In the genomic region with DNA sequence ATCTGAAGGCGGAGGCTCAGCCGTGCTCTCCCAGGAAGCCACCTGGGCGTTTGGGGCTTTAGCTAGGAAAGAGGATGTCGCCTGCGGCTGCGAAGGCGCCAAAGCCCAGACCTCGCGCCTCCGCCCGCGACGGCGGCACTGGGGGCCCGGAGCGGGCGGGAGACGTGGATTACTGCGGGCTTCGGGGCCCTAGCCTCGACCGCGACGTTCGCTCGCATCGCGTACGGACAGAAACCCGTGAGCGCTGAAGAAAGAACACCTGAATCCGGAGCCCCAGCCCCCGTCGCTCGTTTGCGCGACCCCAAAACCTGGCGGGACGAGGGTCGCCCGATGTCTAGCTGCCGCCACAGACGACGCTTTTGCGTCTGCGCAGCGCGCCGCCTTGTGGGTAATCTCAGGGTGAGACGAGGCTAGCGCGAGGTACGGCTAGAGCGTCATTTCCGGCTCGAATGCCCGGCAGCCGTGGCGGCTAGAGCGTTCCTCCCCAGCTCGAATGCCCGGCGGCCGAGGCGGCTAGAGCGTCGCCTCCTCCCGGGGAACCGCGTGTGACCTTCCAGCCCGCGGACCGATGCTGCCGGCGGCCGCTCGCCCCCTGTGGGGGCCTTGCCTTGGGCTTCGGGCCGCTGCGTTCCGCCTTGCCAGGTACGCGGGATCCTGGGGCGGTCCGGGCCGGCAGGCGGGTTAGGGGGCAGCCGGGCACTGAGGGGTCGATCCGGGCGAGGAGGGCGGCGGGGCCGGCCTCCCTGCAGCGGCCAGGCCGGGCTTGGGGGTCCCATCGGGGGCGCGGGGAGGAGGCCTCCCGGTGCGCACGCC, we compare ENCODE assay signal across 1 cellular context.
TF ChIP-seq lines count a peak whose summit lies in the region.

A gene (plus strand): TSS at position 434 of the 813 bp plus-strand sequence. CDS start 135 bp downstream, at position 569.

TF ChIP-seq in HEK293, 187 proteins besides CTCF, POLR2A, EP300 and RAD21 (continued from another document and continues in another):
- TF ChIP-seq, protein P1, sequence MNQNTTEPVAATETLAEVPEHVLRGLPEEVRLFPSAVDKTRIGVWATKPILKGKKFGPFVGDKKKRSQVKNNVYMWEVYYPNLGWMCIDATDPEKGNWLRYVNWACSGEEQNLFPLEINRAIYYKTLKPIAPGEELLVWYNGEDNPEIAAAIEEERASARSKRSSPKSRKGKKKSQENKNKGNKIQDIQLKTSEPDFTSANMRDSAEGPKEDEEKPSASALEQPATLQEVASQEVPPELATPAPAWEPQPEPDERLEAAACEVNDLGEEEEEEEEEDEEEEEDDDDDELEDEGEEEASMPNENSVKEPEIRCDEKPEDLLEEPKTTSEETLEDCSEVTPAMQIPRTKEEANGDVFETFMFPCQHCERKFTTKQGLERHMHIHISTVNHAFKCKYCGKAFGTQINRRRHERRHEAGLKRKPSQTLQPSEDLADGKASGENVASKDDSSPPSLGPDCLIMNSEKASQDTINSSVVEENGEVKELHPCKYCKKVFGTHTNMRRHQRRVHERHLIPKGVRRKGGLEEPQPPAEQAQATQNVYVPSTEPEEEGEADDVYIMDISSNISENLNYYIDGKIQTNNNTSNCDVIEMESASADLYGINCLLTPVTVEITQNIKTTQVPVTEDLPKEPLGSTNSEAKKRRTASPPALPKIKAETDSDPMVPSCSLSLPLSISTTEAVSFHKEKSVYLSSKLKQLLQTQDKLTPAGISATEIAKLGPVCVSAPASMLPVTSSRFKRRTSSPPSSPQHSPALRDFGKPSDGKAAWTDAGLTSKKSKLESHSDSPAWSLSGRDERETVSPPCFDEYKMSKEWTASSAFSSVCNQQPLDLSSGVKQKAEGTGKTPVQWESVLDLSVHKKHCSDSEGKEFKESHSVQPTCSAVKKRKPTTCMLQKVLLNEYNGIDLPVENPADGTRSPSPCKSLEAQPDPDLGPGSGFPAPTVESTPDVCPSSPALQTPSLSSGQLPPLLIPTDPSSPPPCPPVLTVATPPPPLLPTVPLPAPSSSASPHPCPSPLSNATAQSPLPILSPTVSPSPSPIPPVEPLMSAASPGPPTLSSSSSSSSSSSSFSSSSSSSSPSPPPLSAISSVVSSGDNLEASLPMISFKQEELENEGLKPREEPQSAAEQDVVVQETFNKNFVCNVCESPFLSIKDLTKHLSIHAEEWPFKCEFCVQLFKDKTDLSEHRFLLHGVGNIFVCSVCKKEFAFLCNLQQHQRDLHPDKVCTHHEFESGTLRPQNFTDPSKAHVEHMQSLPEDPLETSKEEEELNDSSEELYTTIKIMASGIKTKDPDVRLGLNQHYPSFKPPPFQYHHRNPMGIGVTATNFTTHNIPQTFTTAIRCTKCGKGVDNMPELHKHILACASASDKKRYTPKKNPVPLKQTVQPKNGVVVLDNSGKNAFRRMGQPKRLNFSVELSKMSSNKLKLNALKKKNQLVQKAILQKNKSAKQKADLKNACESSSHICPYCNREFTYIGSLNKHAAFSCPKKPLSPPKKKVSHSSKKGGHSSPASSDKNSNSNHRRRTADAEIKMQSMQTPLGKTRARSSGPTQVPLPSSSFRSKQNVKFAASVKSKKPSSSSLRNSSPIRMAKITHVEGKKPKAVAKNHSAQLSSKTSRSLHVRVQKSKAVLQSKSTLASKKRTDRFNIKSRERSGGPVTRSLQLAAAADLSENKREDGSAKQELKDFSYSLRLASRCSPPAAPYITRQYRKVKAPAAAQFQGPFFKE (tag by site-specific recombination; IDR thresholded peaks at IDR 0.05; ENCODE audit: borderline replicate concordance), result no peak
- TF ChIP-seq ZNF501 (tag by site-specific recombination; IDR thresholded peaks at IDR 0.05) (no peak), ZEB2 (tag by site-specific recombination; IDR thresholded peaks at IDR 0.05) (peak; percentile 83), ZNF132 (tag by site-specific recombination; IDR thresholded peaks at IDR 0.05; ENCODE audit: borderline replicate concordance) (no peak), FEZF1 (tag by site-specific recombination; IDR thresholded peaks at IDR 0.05) (no peak), SP7 (tag by site-specific recombination; IDR thresholded peaks at IDR 0.05) (peak; percentile 85), ZFP41 (tag by site-specific recombination; IDR thresholded peaks at IDR 0.05; ENCODE audit: borderline replicate concordance) (no peak), ZBTB20 (tag by site-specific recombination; IDR thresholded peaks at IDR 0.05) (peak; percentile 45; the same call in 1 of the 2 replicates), PRDM1 (tag by site-specific recombination; IDR thresholded peaks at IDR 0.05) (no peak), ZNF561 (tag by site-specific recombination; IDR thresholded peaks at IDR 0.05; ENCODE audit: borderline replicate concordance) (peak; percentile 41; the same call in 1 of the 2 replicates), ZBTB8A (tag by site-specific recombination; IDR thresholded peaks at IDR 0.05) (peak; percentile 53), ZNF311 (tag by site-specific recombination; IDR thresholded peaks at IDR 0.05; ENCODE audit: borderline replicate concordance) (no peak), OSR2 (tag by site-specific recombination; IDR thresholded peaks at IDR 0.05) (no peak), ZNF211 (tag by site-specific recombination; IDR thresholded peaks at IDR 0.05; ENCODE audit: low read depth) (no peak), ZNF335 (tag by site-specific recombination; conservative IDR thresholded peaks at IDR 0.05) (peak; percentile 94), ZNF701 (tag by site-specific recombination; IDR thresholded peaks at IDR 0.05) (no peak), ZNF544 (tag by site-specific recombination; IDR thresholded peaks at IDR 0.05) (no peak), ZNF621 (tag by site-specific recombination; IDR thresholded peaks at IDR 0.05) (no peak), ZNF571 (tag by site-specific recombination; IDR thresholded peaks at IDR 0.05) (no peak), ZNF350 (tag by site-specific recombination; IDR thresholded peaks at IDR 0.05) (no peak), ZNF223 (tag by site-specific recombination; IDR thresholded peaks at IDR 0.05) (no peak), ZNF184 (tag by site-specific recombination; IDR thresholded peaks at IDR 0.05) (no peak), ZNF157 (tag by site-specific recombination; IDR thresholded peaks at IDR 0.05) (no peak), ZNF239 (tag by site-specific recombination; IDR thresholded peaks at IDR 0.05) (no peak), ZNF473 (tag by site-specific recombination; IDR thresholded peaks at IDR 0.05) (no peak), ZBTB17 (tag by site-specific recombination; IDR thresholded peaks at IDR 0.05) (peak; percentile 65; the same call in 1 of the 2 replicates), ZNF2 (tag by site-specific recombination; IDR thresholded peaks at IDR 0.05) (no peak; the same call in 1 of the 2 replicates), ZIC2 (tag by site-specific recombination; IDR thresholded peaks at IDR 0.05) (peak; percentile 73), HOXC10 (CRISPR knock-in tag; IDR thresholded peaks at IDR 0.05) (no peak), ZNF707 (tag by site-specific recombination; IDR thresholded peaks at IDR 0.05) (no peak), ZNF23 (tag by site-specific recombination; IDR thresholded peaks at IDR 0.05; ENCODE audit: borderline replicate concordance) (no peak), ZNF843 (tag by site-specific recombination; IDR thresholded peaks at IDR 0.05) (peak; percentile 43; the same call in 1 of the 2 replicates), YY1 (tag by site-specific recombination; IDR thresholded peaks at IDR 0.05) (0 out of 2 replicates have a peak, but pooled peaks have one; percentile 50)
- TF ChIP-seq, protein P2, sequence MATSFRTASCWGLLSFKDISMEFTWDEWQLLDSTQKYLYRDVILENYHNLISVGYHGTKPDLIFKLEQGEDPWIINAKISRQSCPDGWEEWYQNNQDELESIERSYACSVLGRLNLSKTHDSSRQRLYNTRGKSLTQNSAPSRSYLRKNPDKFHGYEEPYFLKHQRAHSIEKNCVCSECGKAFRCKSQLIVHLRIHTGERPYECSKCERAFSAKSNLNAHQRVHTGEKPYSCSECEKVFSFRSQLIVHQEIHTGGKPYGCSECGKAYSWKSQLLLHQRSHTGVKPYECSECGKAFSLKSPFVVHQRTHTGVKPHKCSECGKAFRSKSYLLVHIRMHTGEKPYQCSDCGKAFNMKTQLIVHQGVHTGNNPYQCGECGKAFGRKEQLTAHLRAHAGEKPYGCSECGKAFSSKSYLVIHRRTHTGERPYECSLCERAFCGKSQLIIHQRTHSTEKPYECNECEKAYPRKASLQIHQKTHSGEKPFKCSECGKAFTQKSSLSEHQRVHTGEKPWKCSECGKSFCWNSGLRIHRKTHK (tag by site-specific recombination; IDR thresholded peaks at IDR 0.05), result no peak
- TF ChIP-seq, protein P3, sequence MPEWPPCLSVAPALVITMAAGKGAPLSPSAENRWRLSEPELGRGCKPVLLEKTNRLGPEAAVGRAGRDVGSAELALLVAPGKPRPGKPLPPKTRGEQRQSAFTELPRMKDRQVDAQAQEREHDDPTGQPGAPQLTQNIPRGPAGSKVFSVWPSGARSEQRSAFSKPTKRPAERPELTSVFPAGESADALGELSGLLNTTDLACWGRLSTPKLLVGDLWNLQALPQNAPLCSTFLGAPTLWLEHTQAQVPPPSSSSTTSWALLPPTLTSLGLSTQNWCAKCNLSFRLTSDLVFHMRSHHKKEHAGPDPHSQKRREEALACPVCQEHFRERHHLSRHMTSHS (tag by site-specific recombination; IDR thresholded peaks at IDR 0.05), result no peak
- TF ChIP-seq, protein P4, sequence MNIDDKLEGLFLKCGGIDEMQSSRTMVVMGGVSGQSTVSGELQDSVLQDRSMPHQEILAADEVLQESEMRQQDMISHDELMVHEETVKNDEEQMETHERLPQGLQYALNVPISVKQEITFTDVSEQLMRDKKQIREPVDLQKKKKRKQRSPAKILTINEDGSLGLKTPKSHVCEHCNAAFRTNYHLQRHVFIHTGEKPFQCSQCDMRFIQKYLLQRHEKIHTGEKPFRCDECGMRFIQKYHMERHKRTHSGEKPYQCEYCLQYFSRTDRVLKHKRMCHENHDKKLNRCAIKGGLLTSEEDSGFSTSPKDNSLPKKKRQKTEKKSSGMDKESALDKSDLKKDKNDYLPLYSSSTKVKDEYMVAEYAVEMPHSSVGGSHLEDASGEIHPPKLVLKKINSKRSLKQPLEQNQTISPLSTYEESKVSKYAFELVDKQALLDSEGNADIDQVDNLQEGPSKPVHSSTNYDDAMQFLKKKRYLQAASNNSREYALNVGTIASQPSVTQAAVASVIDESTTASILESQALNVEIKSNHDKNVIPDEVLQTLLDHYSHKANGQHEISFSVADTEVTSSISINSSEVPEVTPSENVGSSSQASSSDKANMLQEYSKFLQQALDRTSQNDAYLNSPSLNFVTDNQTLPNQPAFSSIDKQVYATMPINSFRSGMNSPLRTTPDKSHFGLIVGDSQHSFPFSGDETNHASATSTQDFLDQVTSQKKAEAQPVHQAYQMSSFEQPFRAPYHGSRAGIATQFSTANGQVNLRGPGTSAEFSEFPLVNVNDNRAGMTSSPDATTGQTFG (tag by site-specific recombination; IDR thresholded peaks at IDR 0.05; ENCODE audit: borderline replicate concordance), result peak; percentile 75; the same call in 1 of the 2 replicates
- TF ChIP-seq, protein P5, sequence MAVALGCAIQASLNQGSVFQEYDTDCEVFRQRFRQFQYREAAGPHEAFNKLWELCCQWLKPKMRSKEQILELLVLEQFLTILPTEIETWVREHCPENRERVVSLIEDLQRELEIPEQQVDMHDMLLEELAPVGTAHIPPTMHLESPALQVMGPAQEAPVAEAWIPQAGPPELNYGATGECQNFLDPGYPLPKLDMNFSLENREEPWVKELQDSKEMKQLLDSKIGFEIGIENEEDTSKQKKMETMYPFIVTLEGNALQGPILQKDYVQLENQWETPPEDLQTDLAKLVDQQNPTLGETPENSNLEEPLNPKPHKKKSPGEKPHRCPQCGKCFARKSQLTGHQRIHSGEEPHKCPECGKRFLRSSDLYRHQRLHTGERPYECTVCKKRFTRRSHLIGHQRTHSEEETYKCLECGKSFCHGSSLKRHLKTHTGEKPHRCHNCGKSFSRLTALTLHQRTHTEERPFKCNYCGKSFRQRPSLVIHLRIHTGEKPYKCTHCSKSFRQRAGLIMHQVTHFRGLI (tag by site-specific recombination; IDR thresholded peaks at IDR 0.05), result no peak
- TF ChIP-seq, protein P6, sequence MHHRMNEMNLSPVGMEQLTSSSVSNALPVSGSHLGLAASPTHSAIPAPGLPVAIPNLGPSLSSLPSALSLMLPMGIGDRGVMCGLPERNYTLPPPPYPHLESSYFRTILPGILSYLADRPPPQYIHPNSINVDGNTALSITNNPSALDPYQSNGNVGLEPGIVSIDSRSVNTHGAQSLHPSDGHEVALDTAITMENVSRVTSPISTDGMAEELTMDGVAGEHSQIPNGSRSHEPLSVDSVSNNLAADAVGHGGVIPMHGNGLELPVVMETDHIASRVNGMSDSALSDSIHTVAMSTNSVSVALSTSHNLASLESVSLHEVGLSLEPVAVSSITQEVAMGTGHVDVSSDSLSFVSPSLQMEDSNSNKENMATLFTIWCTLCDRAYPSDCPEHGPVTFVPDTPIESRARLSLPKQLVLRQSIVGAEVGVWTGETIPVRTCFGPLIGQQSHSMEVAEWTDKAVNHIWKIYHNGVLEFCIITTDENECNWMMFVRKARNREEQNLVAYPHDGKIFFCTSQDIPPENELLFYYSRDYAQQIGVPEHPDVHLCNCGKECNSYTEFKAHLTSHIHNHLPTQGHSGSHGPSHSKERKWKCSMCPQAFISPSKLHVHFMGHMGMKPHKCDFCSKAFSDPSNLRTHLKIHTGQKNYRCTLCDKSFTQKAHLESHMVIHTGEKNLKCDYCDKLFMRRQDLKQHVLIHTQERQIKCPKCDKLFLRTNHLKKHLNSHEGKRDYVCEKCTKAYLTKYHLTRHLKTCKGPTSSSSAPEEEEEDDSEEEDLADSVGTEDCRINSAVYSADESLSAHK (tag by site-specific recombination; IDR thresholded peaks at IDR 0.05), result peak; percentile 53; the same call in 1 of the 2 replicates
- TF ChIP-seq, protein P7, sequence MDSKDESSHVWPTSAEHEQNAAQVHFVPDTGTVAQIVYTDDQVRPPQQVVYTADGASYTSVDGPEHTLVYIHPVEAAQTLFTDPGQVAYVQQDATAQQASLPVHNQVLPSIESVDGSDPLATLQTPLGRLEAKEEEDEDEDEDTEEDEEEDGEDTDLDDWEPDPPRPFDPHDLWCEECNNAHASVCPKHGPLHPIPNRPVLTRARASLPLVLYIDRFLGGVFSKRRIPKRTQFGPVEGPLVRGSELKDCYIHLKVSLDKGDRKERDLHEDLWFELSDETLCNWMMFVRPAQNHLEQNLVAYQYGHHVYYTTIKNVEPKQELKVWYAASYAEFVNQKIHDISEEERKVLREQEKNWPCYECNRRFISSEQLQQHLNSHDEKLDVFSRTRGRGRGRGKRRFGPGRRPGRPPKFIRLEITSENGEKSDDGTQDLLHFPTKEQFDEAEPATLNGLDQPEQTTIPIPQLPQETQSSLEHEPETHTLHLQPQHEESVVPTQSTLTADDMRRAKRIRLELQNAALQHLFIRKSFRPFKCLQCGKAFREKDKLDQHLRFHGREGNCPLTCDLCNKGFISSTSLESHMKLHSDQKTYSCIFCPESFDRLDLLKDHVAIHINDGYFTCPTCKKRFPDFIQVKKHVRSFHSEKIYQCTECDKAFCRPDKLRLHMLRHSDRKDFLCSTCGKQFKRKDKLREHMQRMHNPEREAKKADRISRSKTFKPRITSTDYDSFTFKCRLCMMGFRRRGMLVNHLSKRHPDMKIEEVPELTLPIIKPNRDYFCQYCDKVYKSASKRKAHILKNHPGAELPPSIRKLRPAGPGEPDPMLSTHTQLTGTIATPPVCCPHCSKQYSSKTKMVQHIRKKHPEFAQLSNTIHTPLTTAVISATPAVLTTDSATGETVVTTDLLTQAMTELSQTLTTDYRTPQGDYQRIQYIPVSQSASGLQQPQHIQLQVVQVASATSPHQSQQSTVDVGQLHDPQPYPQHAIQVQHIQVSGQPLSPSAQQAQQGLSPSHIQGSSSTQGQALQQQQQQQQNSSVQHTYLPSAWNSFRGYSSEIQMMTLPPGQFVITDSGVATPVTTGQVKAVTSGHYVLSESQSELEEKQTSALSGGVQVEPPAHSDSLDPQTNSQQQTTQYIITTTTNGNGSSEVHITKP (tag by site-specific recombination; IDR thresholded peaks at IDR 0.05), result no peak
